1 cellular context compared by ENCODE assay signal in the genomic region with DNA sequence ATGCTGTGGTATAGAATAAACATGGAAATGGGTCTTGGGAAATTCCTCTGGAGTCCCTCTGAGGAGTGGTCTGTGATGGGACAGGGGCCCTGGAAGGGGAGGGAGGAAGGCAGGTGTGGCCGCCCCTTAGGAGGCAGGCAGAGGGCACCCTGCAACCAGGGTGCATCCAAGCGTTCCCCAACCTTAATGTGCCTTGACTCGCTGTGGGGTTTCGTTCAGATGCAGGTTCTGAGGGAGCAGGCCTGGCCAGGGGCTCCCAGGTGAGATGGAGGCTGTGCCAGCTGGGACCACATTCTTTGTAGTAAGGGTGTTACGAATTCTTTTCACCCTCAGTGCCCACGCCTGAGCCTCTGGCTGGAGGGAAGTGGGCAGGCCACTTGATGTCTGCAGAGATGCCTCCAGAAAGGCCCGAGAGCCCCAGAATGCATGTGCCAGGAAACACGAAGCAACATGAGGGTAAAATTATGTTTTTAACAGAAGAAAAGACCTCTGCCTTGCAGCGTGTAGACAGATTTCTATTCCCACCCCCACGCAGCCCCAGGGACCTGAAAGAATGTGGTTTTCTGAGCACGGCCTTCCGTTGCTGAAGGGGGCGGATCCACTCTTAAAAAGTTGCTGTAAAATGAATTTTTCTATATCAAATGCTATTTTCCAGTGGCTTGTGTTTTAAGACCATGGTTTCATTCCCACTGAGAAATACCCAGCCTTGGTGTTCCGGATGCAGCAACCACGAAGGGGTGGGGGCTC.
TF ChIP-seq lines count a peak whose summit lies in the region.

No MANE protein-coding gene starts in this region.

TF ChIP-seq in WTC11, 78 proteins besides CTCF, POLR2A, EP300 and RAD21 (continued from another document):
- no peak for TF ChIP-seq AR (CRISPR knock-in tag; IDR thresholded peaks at IDR 0.05)
- TF ChIP-seq SMAD4 (CRISPR knock-in tag; IDR thresholded peaks at IDR 0.05), result no peak
- no peak for TF ChIP-seq USF1 (CRISPR knock-in tag; IDR thresholded peaks at IDR 0.05)
- TF ChIP-seq ZNF512 (CRISPR knock-in tag; IDR thresholded peaks at IDR 0.05; ENCODE audit: borderline replicate concordance), result no peak
- no peak for TF ChIP-seq TCF7 (CRISPR knock-in tag; IDR thresholded peaks at IDR 0.05; ENCODE audit: low read depth)
- TF ChIP-seq HMGA2 (CRISPR knock-in tag; IDR thresholded peaks at IDR 0.05), result no peak
- TF ChIP-seq JUN (CRISPR knock-in tag; IDR thresholded peaks at IDR 0.05), result no peak
